Comparison of ENCODE assay signal across 9 cellular contexts in the genomic region with DNA sequence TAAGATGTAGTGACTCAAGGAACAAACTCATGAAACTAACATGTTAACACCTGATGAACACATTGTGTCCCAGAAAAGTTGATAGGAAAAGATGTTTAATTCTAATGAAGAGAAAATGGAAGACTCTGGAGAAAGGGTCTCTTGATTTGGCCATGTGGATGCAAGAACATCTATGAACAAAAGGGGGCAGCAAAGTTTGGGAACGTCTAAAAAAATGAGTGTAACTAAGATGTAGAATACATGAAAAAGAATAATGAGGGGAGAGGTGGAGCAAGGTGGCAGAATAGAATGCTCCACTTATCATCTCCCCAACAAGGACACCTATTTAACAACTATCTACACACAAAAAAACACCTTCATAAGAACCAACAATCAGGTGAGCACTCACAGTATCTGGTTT.
DNase-seq lines count a peak whose midpoint lies in the region; ATAC-seq and TF ChIP-seq lines count a peak whose summit lies in the region.
"Had no signal": no experiment of that assay in that cellular context is flagged by ENCODE, and none has a peak within 500 bp of the region (broad histone marks: within the 10 kb centered on the region; RNA-seq: fewer than 3 reads in every experiment).

No MANE protein-coding gene starts in this region.

- peak; percentile 66 for DNase-seq in A673 (ENCODE audit: low spot score)
- DNase-seq in SK-N-DZ (ENCODE audit: low spot score): peak; percentile 10
- DNase-seq in foreskin keratinocyte: no peak
- no peak for DNase-seq in Peyer's patch
- DNase-seq in activated T-cell treated with anti-CD3 and anti-CD28 coated beads, Interleukin-2, amount 50 U/mL, for 1 hour: no peak
- DNase-seq: activated T-cell treated with anti-CD3 and anti-CD28 coated beads, Interleukin-2, amount 50 U/mL, for 4 hours had no signal

- H3K36me3 Mint-ChIP-seq in activated T-helper 17 cell treated with anti-CD3 and anti-CD28 coated beads, Interleukin-2, amount 50 U/mL, for 72 hours (ENCODE audit: low read depth): no peaks in the 10 kb centered on the region

- H3K4me3 ChIP-seq in A673 (ENCODE audit: low read depth, low read length, poor library complexity, severe bottlenecking) (no peak overlapping the region), Peyer's patch (no peak overlapping the region)

- CTCF ChIA-PET in A673 (lab: Charles Lee): no interaction called here

- H3K4me1 ChIP-seq in A673 (ENCODE audit: insufficient read depth, low read length, poor library complexity, severe bottlenecking) (no peaks in the 10 kb centered on the region), foreskin keratinocyte (no peaks in the 10 kb centered on the region), Peyer's patch (no peaks in the 10 kb centered on the region)

- no peak overlapping the region for H3K27ac Mint-ChIP-seq in activated T-helper 17 cell treated with anti-CD3 and anti-CD28 coated beads, Interleukin-2, amount 50 U/mL, for 72 hours

- H3K27me3 Mint-ChIP-seq in activated T-helper 17 cell treated with anti-CD3 and anti-CD28 coated beads, Interleukin-2, amount 50 U/mL, for 72 hours: no peaks in the 10 kb centered on the region

- POLR2A ChIA-PET in A673 (lab: Charles Lee; ENCODE audit: low non-redundant PET): no interaction called here

- H3K27ac ChIP-seq in A673 (ENCODE audit: low read depth, low read length, poor library complexity, severe bottlenecking): no peak overlapping the region
- H3K27ac ChIP-seq in foreskin keratinocyte: no peak overlapping the region
- H3K27ac ChIP-seq in Peyer's patch: no peak overlapping the region

- H3K27me3 ChIP-seq in A673 (replicated peaks; ENCODE audit: insufficient read depth, low read depth, low read length, poor library complexity) (no peaks in the 10 kb centered on the region), foreskin keratinocyte (no peaks in the 10 kb centered on the region), Peyer's patch (no peaks in the 10 kb centered on the region)

- H3K9me3 ChIP-seq in A673 (ENCODE audit: low read depth, low read length, poor library complexity, severe bottlenecking): no peaks in the 10 kb centered on the region
- H3K9me3 ChIP-seq in Peyer's patch: no peaks in the 10 kb centered on the region

- H3K4me1 Mint-ChIP-seq in activated T-helper 17 cell treated with anti-CD3 and anti-CD28 coated beads, Interleukin-2, amount 50 U/mL, for 72 hours: no peaks in the 10 kb centered on the region

- ATAC-seq in foreskin keratinocyte: no peak
- no peak for ATAC-seq in GM19467 (IDR thresholded peaks at IDR 0.05; ENCODE audit: unreplicated experiment)
- no peak for ATAC-seq in activated T-helper 17 cell treated with anti-CD3 and anti-CD28 coated beads, Interleukin-2, amount 50 U/mL, for 72 hours (replicated peaks)
- ATAC-seq: activated T-cell treated with anti-CD3 and anti-CD28 coated beads, Interleukin-2, amount 50 U/mL, for 4 hours had no signal

- no peak overlapping the region for H3K4me3 Mint-ChIP-seq in activated T-helper 17 cell treated with anti-CD3 and anti-CD28 coated beads, Interleukin-2, amount 50 U/mL, for 72 hours
- H3K4me3 Mint-ChIP-seq: activated T-cell treated with anti-CD3 and anti-CD28 coated beads, Interleukin-2, amount 50 U/mL, for 4 hours had no signal

- TF ChIP-seq POLR2A in Peyer's patch (IDR thresholded peaks at IDR 0.05): no peak

- no TSS peak for BruUV-seq in A673 (replicated peaks; lab: Mats Ljungman, UMichigan)

- TF ChIP-seq CTCF in A673 (conservative IDR thresholded peaks at IDR 0.05; ENCODE audit: low read depth, low read length) (peak; percentile 69), GM12873 (IDR thresholded peaks at IDR 0.05; ENCODE audit: insufficient read depth, low read depth, low read length, missing control alignments) (peak; percentile 29), foreskin keratinocyte (conservative IDR thresholded peaks at IDR 0.05) (peak; percentile 72), Peyer's patch (IDR thresholded peaks at IDR 0.05) (peak in 1 of 6 experiments; percentile 14)

- peaks cover 9% of the 10 kb centered on the region for H3K9me3 Mint-ChIP-seq in activated T-helper 17 cell treated with anti-CD3 and anti-CD28 coated beads, Interleukin-2, amount 50 U/mL, for 72 hours

- intact Hi-C loops in A673 (cut with micrococcal nuclease; ENCODE audit: unreplicated experiment): loop anchor here (2.0 to 5.0 kb wide), 3 partner anchors 156 to 854 kb away; partner anchors contain the start of gene IGFBP3

- no peaks in the 10 kb centered on the region for H3K36me3 ChIP-seq in A673 (ENCODE audit: insufficient read depth, low read length, poor library complexity, severe bottlenecking)
- H3K36me3 ChIP-seq in Peyer's patch: no peaks in the 10 kb centered on the region

Comparison
In these comparisons a context has a peak if more than half of its experiments do, and no peak if none do; other contexts are left out.
1. DNase-seq: peak in A673 (single experiment) and SK-N-DZ (single experiment); none in foreskin keratinocyte (0 of 2), Peyer's patch (0 of 3) and activated T-cell treated with anti-CD3 and anti-CD28 coated beads, Interleukin-2, amount 50 U/mL, for 1 hour (single experiment).